Comparison of ENCODE assay signal across 16 cellular contexts in the genomic region with DNA sequence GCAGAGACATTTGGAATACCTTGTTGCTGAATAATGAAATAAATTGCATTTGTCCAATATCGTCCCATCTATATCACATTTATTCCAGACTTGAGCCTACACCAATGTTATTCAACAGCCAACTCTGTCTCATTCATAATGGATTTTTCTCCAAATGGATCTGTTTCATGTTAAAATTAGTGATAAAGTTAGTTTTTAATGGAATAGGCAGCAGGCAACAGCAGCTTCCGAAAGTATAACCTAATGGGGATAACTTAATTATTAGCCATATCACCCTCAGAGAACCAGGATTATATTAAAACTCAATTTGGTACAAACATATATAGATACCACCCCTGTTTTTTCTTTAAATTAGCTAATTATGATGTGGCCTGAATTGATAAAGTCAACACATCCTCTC.
DNase-seq lines count a peak whose midpoint lies in the region; ATAC-seq and FAIRE-seq lines count a peak whose summit lies in the region.
"Had no signal": no experiment of that assay in that cellular context is flagged by ENCODE, and none has a peak within 500 bp of the region (broad histone marks: within the 10 kb centered on the region; RNA-seq: fewer than 3 reads in every experiment).

No MANE protein-coding gene starts in this region.

- H3K9me3 Mint-ChIP-seq in CD4-positive, CD25-positive, alpha-beta regulatory T cell: no peaks in the 10 kb centered on the region
- no peaks in the 10 kb centered on the region for H3K9me3 Mint-ChIP-seq in CD8-positive, alpha-beta memory T cell
- no peaks in the 10 kb centered on the region for H3K9me3 Mint-ChIP-seq in naive thymus-derived CD8-positive, alpha-beta T cell
- H3K9me3 Mint-ChIP-seq: H9 had no signal

- CTCF ChIA-PET in CD8-positive, alpha-beta memory T cell (lab: Charles Lee): no interaction called here

- FAIRE-seq in frontal cortex (lab: Jason Lieb, UNC): no peak
- FAIRE-seq: HepG2, HTR-8/SVneo had no signal

- no peaks in the 10 kb centered on the region for H3K27me3 ChIP-seq in CD4-positive, CD25-positive, alpha-beta regulatory T cell (ENCODE audit: control insufficient read depth, insufficient read depth, low read length)
- H3K27me3 ChIP-seq in CD8-positive, alpha-beta memory T cell (ENCODE audit: insufficient read depth, low read length, poor library complexity, severe bottlenecking): no peaks in the 10 kb centered on the region
- H3K27me3 ChIP-seq: BLaER1 had no signal

- no peaks in the 10 kb centered on the region for H3K9me3 ChIP-seq in CD4-positive, CD25-positive, alpha-beta regulatory T cell (ENCODE audit: control insufficient read depth in 2 of 2, low read length in 2 of 2)
- no peaks in the 10 kb centered on the region for H3K9me3 ChIP-seq in CD8-positive, alpha-beta memory T cell (ENCODE audit: low read length)
- H3K9me3 ChIP-seq in T-helper 17 cell (ENCODE audit: control insufficient read depth, low read length, poor library complexity, severe bottlenecking): no peaks in the 10 kb centered on the region
- H3K9me3 ChIP-seq: BLaER1 had no signal

- peaks cover 7% of the 10 kb centered on the region for H3K36me3 ChIP-seq in CD4-positive, CD25-positive, alpha-beta regulatory T cell (ENCODE audit: control insufficient read depth, insufficient read depth, low read length)
- no peaks in the 10 kb centered on the region for H3K36me3 ChIP-seq in CD8-positive, alpha-beta memory T cell (ENCODE audit: insufficient read depth, low read length)
- H3K36me3 ChIP-seq: BLaER1 had no signal

- H3K27ac ChIP-seq in CD4-positive, CD25-positive, alpha-beta regulatory T cell (ENCODE audit: insufficient read depth, low read length, poor library complexity, severe bottlenecking): peak overlapping the region; percentile 34
- H3K27ac ChIP-seq in CD8-positive, alpha-beta memory T cell (ENCODE audit: low read depth, low read length): no peak overlapping the region
- H3K27ac ChIP-seq: BLaER1 had no signal

- peaks cover 16% of the 10 kb centered on the region for H3K36me3 Mint-ChIP-seq in CD4-positive, CD25-positive, alpha-beta regulatory T cell
- peaks cover 5 to 29% (median 6%) of the 10 kb centered on the region in 3 donors for H3K36me3 Mint-ChIP-seq in CD8-positive, alpha-beta memory T cell
- H3K36me3 Mint-ChIP-seq in T-helper 17 cell (ENCODE audit: low read depth): peaks cover 7% of the 10 kb centered on the region
- H3K36me3 Mint-ChIP-seq in naive thymus-derived CD8-positive, alpha-beta T cell: peaks cover 0 to 3% (median 0%) of the 10 kb centered on the region in 3 donors

- H3K27ac Mint-ChIP-seq in CD4-positive, CD25-positive, alpha-beta regulatory T cell: peak overlapping the region in 2 of 3 donors; percentile 26 to 79
- peak overlapping the region in 7 of 8 donors; percentile 92 to 99 (median 97) for H3K27ac Mint-ChIP-seq in CD8-positive, alpha-beta memory T cell
- peak overlapping the region; percentile 98 for H3K27ac Mint-ChIP-seq in T-helper 17 cell
- peak overlapping the region in 7 of 10 donors; percentile 5 to 87 (median 56) for H3K27ac Mint-ChIP-seq in naive thymus-derived CD8-positive, alpha-beta T cell
- H3K27ac Mint-ChIP-seq: H9 had no signal

- DNase-seq in CD4-positive, CD25-positive, alpha-beta regulatory T cell: no peak
- no peak for DNase-seq in CD8-positive, alpha-beta memory T cell
- no peak for DNase-seq in T-helper 17 cell
- DNase-seq in naive thymus-derived CD8-positive, alpha-beta T cell: no peak
- no peak for DNase-seq in stimulated activated naive CD8-positive, alpha-beta T cell treated with anti-CD3 and anti-CD28 coated beads, Interleukin-15, Interleukin-2, amounts not matched to agents 100 U/mL and 50 U/mL, for 24 hours
- no peak for DNase-seq in frontal cortex (ENCODE audit: low spot score in 2 of 2)
- DNase-seq: 8988T, AML-193, DMS53, GOT3, H9 had no signal

- no peaks in the 10 kb centered on the region for H3K27me3 Mint-ChIP-seq in CD4-positive, CD25-positive, alpha-beta regulatory T cell
- H3K27me3 Mint-ChIP-seq in CD8-positive, alpha-beta memory T cell: no peaks in the 10 kb centered on the region
- H3K27me3 Mint-ChIP-seq in T-helper 17 cell: no peaks in the 10 kb centered on the region
- no peaks in the 10 kb centered on the region for H3K27me3 Mint-ChIP-seq in naive thymus-derived CD8-positive, alpha-beta T cell

- H3K4me1 Mint-ChIP-seq in CD4-positive, CD25-positive, alpha-beta regulatory T cell: peaks cover 46 to 88% (median 73%) of the 10 kb centered on the region in 4 donors
- H3K4me1 Mint-ChIP-seq in CD8-positive, alpha-beta memory T cell: peaks cover 79 to 89% (median 82%) of the 10 kb centered on the region in 3 donors
- H3K4me1 Mint-ChIP-seq in T-helper 17 cell: peaks cover 59% of the 10 kb centered on the region
- peaks cover 41 to 90% (median 77%) of the 10 kb centered on the region in 4 donors for H3K4me1 Mint-ChIP-seq in naive thymus-derived CD8-positive, alpha-beta T cell

- ATAC-seq in CD4-positive, CD25-positive, alpha-beta regulatory T cell (ENCODE audit: low read depth in 2 of 2): no peak
- ATAC-seq in T-helper 17 cell (no peak), HG02642 (IDR thresholded peaks at IDR 0.05; ENCODE audit: poor library complexity, unreplicated experiment) (no peak), GM21360 (IDR thresholded peaks at IDR 0.05; ENCODE audit: unreplicated experiment) (no peak)
- no peak for ATAC-seq in naive thymus-derived CD8-positive, alpha-beta T cell
- ATAC-seq in stimulated activated naive CD8-positive, alpha-beta T cell treated with anti-CD3 and anti-CD28 coated beads, Interleukin-15, Interleukin-2, amounts not matched to agents 100 U/mL and 50 U/mL, for 24 hours: no peak
- ATAC-seq: HepG2 had no signal

- POLR2A ChIA-PET in CD8-positive, alpha-beta memory T cell (lab: Charles Lee): interaction anchor here (0.9 to 8.7 kb wide), 2 partner anchors 17 to 26 kb away, joined by 3 to 80 read pairs; no protein-coding TSS in a partner anchor
- POLR2A ChIA-PET in naive thymus-derived CD8-positive, alpha-beta T cell (lab: Charles Lee): interaction anchor here (0.7 to 8.8 kb wide), 4 partner anchors 13 to 44 kb away, joined by 3 to 82 read pairs (median 4); no protein-coding TSS in a partner anchor

- H3K4me1 ChIP-seq in CD4-positive, CD25-positive, alpha-beta regulatory T cell (ENCODE audit: control insufficient read depth, insufficient read depth, low read length, poor library complexity, severe bottlenecking): peaks cover 84% of the 10 kb centered on the region
- H3K4me1 ChIP-seq in CD8-positive, alpha-beta memory T cell (ENCODE audit: insufficient read depth, low read length): peaks cover 70% of the 10 kb centered on the region

- H3K4me3 Mint-ChIP-seq in CD4-positive, CD25-positive, alpha-beta regulatory T cell: peak overlapping the region in 2 of 4 donors; percentile 6 to 54
- peak overlapping the region in 4 of 7 donors; percentile 4 to 78 (median 40) for H3K4me3 Mint-ChIP-seq in CD8-positive, alpha-beta memory T cell
- peak overlapping the region; percentile 47 for H3K4me3 Mint-ChIP-seq in T-helper 17 cell
- H3K4me3 Mint-ChIP-seq in naive thymus-derived CD8-positive, alpha-beta T cell: peak overlapping the region in 3 of 10 donors; percentile 31 to 56 (median 45)
- H3K4me3 Mint-ChIP-seq: H9 had no signal

- peak overlapping the region; percentile 72 for H3K4me3 ChIP-seq in CD4-positive, CD25-positive, alpha-beta regulatory T cell (ENCODE audit: low read depth, low read length)
- H3K4me3 ChIP-seq in CD8-positive, alpha-beta memory T cell (ENCODE audit: low read length): no peak overlapping the region
- H3K4me3 ChIP-seq: BLaER1 had no signal
